Comparison of ENCODE assay signal across 1 cellular context in the genomic region with DNA sequence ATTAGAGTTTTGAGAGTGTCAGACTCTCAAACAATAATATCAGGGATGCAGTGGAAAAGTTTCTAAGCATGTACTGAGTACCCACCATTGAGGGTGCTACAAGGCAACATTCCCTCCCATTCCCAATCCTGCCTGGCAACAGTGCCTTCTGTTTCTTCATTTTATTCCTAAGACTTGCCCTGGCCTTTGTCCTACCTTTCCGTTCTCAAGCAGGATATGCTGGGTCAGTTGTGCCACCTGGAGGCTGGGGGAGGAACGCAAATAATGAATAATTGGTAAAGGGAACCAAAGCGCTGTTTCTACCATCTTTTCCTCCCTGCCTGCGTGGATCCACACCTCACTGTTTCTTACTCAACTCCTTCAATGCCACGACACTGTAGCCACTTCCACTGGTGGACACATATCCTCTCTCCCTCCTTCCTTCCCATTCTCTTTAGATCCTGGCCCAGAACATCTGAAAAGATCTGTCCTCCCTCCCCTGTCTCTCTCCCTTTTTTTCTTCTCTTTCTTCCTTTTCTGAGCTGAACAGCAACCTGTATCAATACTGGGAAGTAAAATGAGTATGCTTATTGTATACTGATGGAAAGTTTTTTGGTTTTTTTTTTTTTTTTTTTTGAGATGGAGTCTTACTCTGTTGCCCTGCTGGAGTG.
TF ChIP-seq lines count a peak whose summit lies in the region.

No MANE protein-coding gene starts in this region.

TF ChIP-seq in HepG2, 621 proteins besides CTCF, POLR2A, EP300 and RAD21 (continued from another document):
- TF ChIP-seq, protein P1, sequence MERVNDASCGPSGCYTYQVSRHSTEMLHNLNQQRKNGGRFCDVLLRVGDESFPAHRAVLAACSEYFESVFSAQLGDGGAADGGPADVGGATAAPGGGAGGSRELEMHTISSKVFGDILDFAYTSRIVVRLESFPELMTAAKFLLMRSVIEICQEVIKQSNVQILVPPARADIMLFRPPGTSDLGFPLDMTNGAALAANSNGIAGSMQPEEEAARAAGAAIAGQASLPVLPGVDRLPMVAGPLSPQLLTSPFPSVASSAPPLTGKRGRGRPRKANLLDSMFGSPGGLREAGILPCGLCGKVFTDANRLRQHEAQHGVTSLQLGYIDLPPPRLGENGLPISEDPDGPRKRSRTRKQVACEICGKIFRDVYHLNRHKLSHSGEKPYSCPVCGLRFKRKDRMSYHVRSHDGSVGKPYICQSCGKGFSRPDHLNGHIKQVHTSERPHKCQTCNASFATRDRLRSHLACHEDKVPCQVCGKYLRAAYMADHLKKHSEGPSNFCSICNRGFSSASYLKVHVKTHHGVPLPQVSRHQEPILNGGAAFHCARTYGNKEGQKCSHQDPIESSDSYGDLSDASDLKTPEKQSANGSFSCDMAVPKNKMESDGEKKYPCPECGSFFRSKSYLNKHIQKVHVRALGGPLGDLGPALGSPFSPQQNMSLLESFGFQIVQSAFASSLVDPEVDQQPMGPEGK (CRISPR knock-in tag; IDR thresholded peaks at IDR 0.05) = no peak
- no peak for TF ChIP-seq FIP1L1 (IDR thresholded peaks at IDR 0.05; ENCODE audit: borderline replicate concordance, insufficient read depth, low read depth, low read length)
- TF ChIP-seq, protein P2, sequence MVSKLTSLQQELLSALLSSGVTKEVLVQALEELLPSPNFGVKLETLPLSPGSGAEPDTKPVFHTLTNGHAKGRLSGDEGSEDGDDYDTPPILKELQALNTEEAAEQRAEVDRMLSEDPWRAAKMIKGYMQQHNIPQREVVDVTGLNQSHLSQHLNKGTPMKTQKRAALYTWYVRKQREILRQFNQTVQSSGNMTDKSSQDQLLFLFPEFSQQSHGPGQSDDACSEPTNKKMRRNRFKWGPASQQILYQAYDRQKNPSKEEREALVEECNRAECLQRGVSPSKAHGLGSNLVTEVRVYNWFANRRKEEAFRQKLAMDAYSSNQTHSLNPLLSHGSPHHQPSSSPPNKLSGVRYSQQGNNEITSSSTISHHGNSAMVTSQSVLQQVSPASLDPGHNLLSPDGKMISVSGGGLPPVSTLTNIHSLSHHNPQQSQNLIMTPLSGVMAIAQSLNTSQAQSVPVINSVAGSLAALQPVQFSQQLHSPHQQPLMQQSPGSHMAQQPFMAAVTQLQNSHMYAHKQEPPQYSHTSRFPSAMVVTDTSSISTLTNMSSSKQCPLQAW (CRISPR knock-in tag; IDR thresholded peaks at IDR 0.05) = peak; percentile 54; the same call in 1 of the 2 replicates
- TF ChIP-seq ATF7 (IDR thresholded peaks at IDR 0.05) = no peak
- TF ChIP-seq ATF7 (CRISPR knock-in tag; IDR thresholded peaks at IDR 0.05) = no peak
- TF ChIP-seq ZNF572 (CRISPR knock-in tag; IDR thresholded peaks at IDR 0.05) = no peak
- TF ChIP-seq HNRNPLL (IDR thresholded peaks at IDR 0.05; ENCODE audit: low read depth, low read length, poor library complexity, severe bottlenecking) = no peak
- TF ChIP-seq, protein P3, sequence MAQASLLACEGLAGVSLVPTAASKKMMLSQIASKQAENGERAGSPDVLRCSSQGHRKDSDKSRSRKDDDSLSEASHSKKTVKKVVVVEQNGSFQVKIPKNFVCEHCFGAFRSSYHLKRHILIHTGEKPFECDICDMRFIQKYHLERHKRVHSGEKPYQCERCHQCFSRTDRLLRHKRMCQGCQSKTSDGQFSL (CRISPR knock-in tag; IDR thresholded peaks at IDR 0.05) = no peak
TF ChIP-seq in HepG2: peak in this region for 19.
